1 cellular context compared by ENCODE assay signal in genomic region chr12:123601602-123602489, GRCh38.
TF ChIP-seq lines count a peak whose summit lies in the region.

Gene DDX55 (plus strand): TSS chr12:123602099. CDS start chr12:123602149, 50 bp downstream.

TF ChIP-seq in K562, 482 proteins besides CTCF, POLR2A, EP300 and RAD21 (continued from another document and continues in another):
- TF ChIP-seq PATZ1 (CRISPR knock-in tag; IDR thresholded peaks at IDR 0.05; ENCODE audit: borderline replicate concordance) = no peak
- no peak for TF ChIP-seq ZNF124 (CRISPR knock-in tag; IDR thresholded peaks at IDR 0.05)
- TF ChIP-seq NCOA2 (IDR thresholded peaks at IDR 0.05; ENCODE audit: partially characterized antibody in 2 of 2) = no peak
- TF ChIP-seq GTF2A2 (tag; IDR thresholded peaks at IDR 0.05) = peak; percentile 72; the same call in 1 of the 2 replicates
- peak; percentile 80 for TF ChIP-seq ESRRA (IDR thresholded peaks at IDR 0.05; ENCODE audit: borderline replicate concordance, low read depth)
- TF ChIP-seq ATF2 (CRISPR knock-in tag; IDR thresholded peaks at IDR 0.05) = peak; percentile 75
- TF ChIP-seq ZNF511 (CRISPR knock-in tag; IDR thresholded peaks at IDR 0.05) = peak; percentile 78
- TF ChIP-seq ZNF134 (CRISPR knock-in tag; conservative IDR thresholded peaks at IDR 0.05) = no peak
- TF ChIP-seq ZNF12 (CRISPR knock-in tag; IDR thresholded peaks at IDR 0.05) = no peak
- no peak for TF ChIP-seq ELK3 (CRISPR knock-in tag; IDR thresholded peaks at IDR 0.05)
- TF ChIP-seq RBBP5 (IDR thresholded peaks at IDR 0.05; ENCODE audit: borderline replicate concordance, insufficient read depth, low read length, poor library complexity, severe bottlenecking) = peak; percentile 100
- no peak for TF ChIP-seq ZNF778 (CRISPR knock-in tag; IDR thresholded peaks at IDR 0.05)
- no peak for TF ChIP-seq ZNF318 (IDR thresholded peaks at IDR 0.05; ENCODE audit: borderline replicate concordance in 1 of 2, low read depth in 1 of 2)
- TF ChIP-seq XRCC3 (IDR thresholded peaks at IDR 0.05) = no peak; the same call in 1 of the 2 replicates
- TF ChIP-seq ZKSCAN8 (CRISPR knock-in tag; IDR thresholded peaks at IDR 0.05) = no peak
- TF ChIP-seq RAD51 (IDR thresholded peaks at IDR 0.05; ENCODE audit: borderline replicate concordance, low read depth) = peak; percentile 58
- peak; percentile 24; the same call in 1 of the 2 replicates for TF ChIP-seq ARID1B (IDR thresholded peaks at IDR 0.05)
- no peak for TF ChIP-seq TFAM (CRISPR knock-in tag; conservative IDR thresholded peaks at IDR 0.05)
- 0 out of 2 replicates have a peak, but pooled peaks have one; percentile 62 for TF ChIP-seq IRF1 (CRISPR knock-in tag; IDR thresholded peaks at IDR 0.05; ENCODE audit: borderline replicate concordance)
- peak; percentile 73 for TF ChIP-seq SMAD1 (IDR thresholded peaks at IDR 0.05; ENCODE audit: low read depth, low read length, partially characterized antibody)
- no peak for TF ChIP-seq MBD1 (CRISPR knock-in tag; IDR thresholded peaks at IDR 0.05)
- TF ChIP-seq SMARCB1 (IDR thresholded peaks at IDR 0.05; ENCODE audit: insufficient read length, low read depth) = no peak
- no peak for TF ChIP-seq ZBTB2 (IDR thresholded peaks at IDR 0.05)
- TF ChIP-seq PHB2 (IDR thresholded peaks at IDR 0.05; ENCODE audit: low read depth) = no peak
- TF ChIP-seq CCNT2 (IDR thresholded peaks at IDR 0.05; ENCODE audit: borderline replicate concordance, extremely low read depth, insufficient read length, low read depth, low read length) = peak; percentile 70
- TF ChIP-seq NONO (IDR thresholded peaks at IDR 0.05; ENCODE audit: low read depth in 2 of 2, low read length in 1 of 2) = peak; percentile 48 to 84; a peak in 3 of 4 replicates
- no peak; the same call in 1 of the 2 replicates for TF ChIP-seq PHB (CRISPR knock-in tag; IDR thresholded peaks at IDR 0.05)
- TF ChIP-seq TCFL5 (CRISPR knock-in tag; conservative IDR thresholded peaks at IDR 0.05) = no peak
- TF ChIP-seq HNRNPLL (IDR thresholded peaks at IDR 0.05; ENCODE audit: low read depth, low read length, poor library complexity, severe bottlenecking) = peak; percentile 35
- TF ChIP-seq ZNF644 (tag; IDR thresholded peaks at IDR 0.05; ENCODE audit: low read depth) = no peak
- 0 out of 4 replicates have a peak, but pooled peaks of 1 of the 2 experiments have one; percentile 45 for TF ChIP-seq ZMIZ1 (IDR thresholded peaks at IDR 0.05; ENCODE audit: low read depth in 2 of 2, low read length in 2 of 2)
- TF ChIP-seq STAG1 (CRISPR knock-in tag; IDR thresholded peaks at IDR 0.05; ENCODE audit: borderline replicate concordance) = peak; percentile 79; the same call in 1 of the 2 replicates
- no peak for TF ChIP-seq CSDE1 (IDR thresholded peaks at IDR 0.05)
- TF ChIP-seq ZBTB9 (CRISPR knock-in tag; IDR thresholded peaks at IDR 0.05) = 0 out of 2 replicates have a peak, but pooled peaks have one; percentile 70
- TF ChIP-seq ADNP (tag; IDR thresholded peaks at IDR 0.05) = no peak
